ENCODE assay signal across 8 cellular contexts in the genomic region with DNA sequence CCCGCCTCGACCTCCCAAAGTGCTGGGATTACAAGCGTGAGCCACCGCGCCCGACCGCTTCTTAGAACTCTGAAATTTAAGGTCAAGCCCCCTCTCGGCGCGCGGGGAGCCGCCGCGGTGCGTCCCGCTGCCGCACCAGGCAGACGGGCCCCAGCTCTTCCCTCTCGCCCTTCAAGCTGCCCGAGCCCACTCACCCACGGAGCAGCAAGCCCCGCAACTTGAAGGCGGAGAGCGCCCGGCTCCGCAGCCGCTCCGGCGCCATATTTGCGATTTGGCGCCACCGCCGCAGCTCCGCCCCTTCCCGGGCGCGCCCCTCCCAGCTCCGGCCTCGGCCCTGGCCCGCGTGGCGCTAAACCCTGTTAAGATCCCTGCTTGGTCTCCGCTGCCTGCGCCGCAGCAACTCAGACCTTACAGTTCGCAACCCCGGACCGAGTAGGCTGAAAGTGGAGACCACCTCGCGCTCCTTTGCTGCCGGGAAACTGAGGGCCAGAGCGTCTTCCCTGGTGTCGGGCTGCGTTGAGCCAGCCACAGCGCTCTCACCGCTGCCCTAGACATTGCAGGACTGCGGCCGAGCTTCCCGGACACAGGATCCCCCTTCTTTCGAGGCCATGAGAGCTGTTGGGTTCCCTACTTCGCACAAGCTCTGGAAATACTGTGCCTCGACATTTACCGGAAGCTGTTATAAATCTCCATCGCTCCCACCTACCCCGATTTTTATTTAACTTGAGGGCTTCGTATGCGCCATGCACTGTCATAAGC. TPM values are rescaled to one million over a fixed set of nuclear protein-coding genes. Genes with fewer than 3 reads are reported as not detected.
DNase-seq lines count a peak whose midpoint lies in the region; ATAC-seq and TF ChIP-seq lines count a peak whose summit lies in the region.

A gene with protein sequence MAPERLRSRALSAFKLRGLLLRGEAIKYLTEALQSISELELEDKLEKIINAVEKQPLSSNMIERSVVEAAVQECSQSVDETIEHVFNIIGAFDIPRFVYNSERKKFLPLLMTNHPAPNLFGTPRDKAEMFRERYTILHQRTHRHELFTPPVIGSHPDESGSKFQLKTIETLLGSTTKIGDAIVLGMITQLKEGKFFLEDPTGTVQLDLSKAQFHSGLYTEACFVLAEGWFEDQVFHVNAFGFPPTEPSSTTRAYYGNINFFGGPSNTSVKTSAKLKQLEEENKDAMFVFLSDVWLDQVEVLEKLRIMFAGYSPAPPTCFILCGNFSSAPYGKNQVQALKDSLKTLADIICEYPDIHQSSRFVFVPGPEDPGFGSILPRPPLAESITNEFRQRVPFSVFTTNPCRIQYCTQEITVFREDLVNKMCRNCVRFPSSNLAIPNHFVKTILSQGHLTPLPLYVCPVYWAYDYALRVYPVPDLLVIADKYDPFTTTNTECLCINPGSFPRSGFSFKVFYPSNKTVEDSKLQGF (minus strand): TSS at position 273 of the 759 bp plus-strand sequence. CDS start 11 bp downstream, at position 262.

- H3K9ac ChIP-seq in DND-41 (ENCODE audit: low read depth, low read length), result peak within 1 kb of the TSS; percentile 72
- H3K9ac ChIP-seq in neural cell (ENCODE audit: low read length), result peak within 1 kb of the TSS; percentile 64

- H3K27ac Mint-ChIP-seq in stimulated activated naive CD8-positive, alpha-beta T cell treated with anti-CD3 and anti-CD28 coated beads, Interleukin-15, amount 100 ng/mL, for 72 hours, result peak within 1 kb of the TSS; percentile 89 to 94

- H3K27ac ChIP-seq in DND-41 (ENCODE audit: low read length) (peak within 1 kb of the TSS; percentile 87), RWPE1 (peak within 1 kb of the TSS; percentile 79), neural cell (ENCODE audit: low read length) (peak within 1 kb of the TSS; percentile 46)

- H3K36me3 ChIP-seq in DND-41 (ENCODE audit: insufficient read depth, low read length) (peaks cover 8% of the 10 kb centered on the region), neural cell (ENCODE audit: insufficient read depth, low read length) (no peaks in the 10 kb centered on the region)

- peaks cover 4% of the 10 kb centered on the region for H3F3A ChIP-seq in neural cell (ENCODE audit: insufficient read depth, low read length, poor library complexity, severe bottlenecking)

- H2AFZ ChIP-seq in DND-41 (ENCODE audit: low read depth, low read length) (peak within 1 kb of the TSS; percentile 95), neural cell (ENCODE audit: low read depth, low read length) (peak within 1 kb of the TSS; percentile 59)

- H3K4me1 ChIP-seq in DND-41 (ENCODE audit: insufficient read depth, low read length), result peaks cover 50% of the 10 kb centered on the region

- H3K27me3 Mint-ChIP-seq in stimulated activated naive CD8-positive, alpha-beta T cell treated with anti-CD3 and anti-CD28 coated beads, Interleukin-15, amount 100 ng/mL, for 72 hours, result no peaks in the 10 kb centered on the region

- H3K4me2 ChIP-seq in DND-41 (ENCODE audit: insufficient read depth, low read length) (peak within 1 kb of the TSS; percentile 83), neural cell (ENCODE audit: low read length) (peak within 1 kb of the TSS; percentile 45)

- POLR2A ChIA-PET in RWPE1 (lab: Yijun Ruan, JAX; ENCODE audit: low non-redundant PET), result interaction anchor here (0.5 to 2.2 kb wide), 2 partner anchors 55 to 80 kb away, joined by 5 to 12 read pairs; a partner anchor contains a TSS

- no peaks in the 10 kb centered on the region for H4K20me1 ChIP-seq in DND-41 (ENCODE audit: insufficient read depth, low read length)
- no peaks in the 10 kb centered on the region for H4K20me1 ChIP-seq in neural cell (ENCODE audit: insufficient read depth)

- no peaks in the 10 kb centered on the region for H3K9me2 ChIP-seq in neural cell (ENCODE audit: insufficient read depth, low read length)

- H3K4me3 ChIP-seq in DND-41 (ENCODE audit: low read depth in 1 of 2, low read length in 2 of 2) (peak within 1 kb of the TSS; percentile 37 to 79; a peak in 3 of 4 replicates), fibroblast of villous mesenchyme (ENCODE audit: low read depth, low read length) (peak within 1 kb of the TSS; percentile 80), neural cell (ENCODE audit: low read length) (peak within 1 kb of the TSS; percentile 78)

- H3K79me2 ChIP-seq in DND-41 (ENCODE audit: insufficient read depth, low read length) (peaks cover 51% of the 10 kb centered on the region), neural cell (replicated peaks; ENCODE audit: insufficient read depth, low read length) (no peaks in the 10 kb centered on the region)

- H3K9me3 ChIP-seq in DND-41 (ENCODE audit: insufficient read depth, low read length, severe bottlenecking) (no peaks in the 10 kb centered on the region), neural cell (ENCODE audit: low read length) (no peaks in the 10 kb centered on the region)

- no peaks in the 10 kb centered on the region for H3K9me3 Mint-ChIP-seq in stimulated activated naive CD8-positive, alpha-beta T cell treated with anti-CD3 and anti-CD28 coated beads, Interleukin-15, amount 100 ng/mL, for 72 hours

- peak; percentile 35 for TF ChIP-seq RAD21 in neural cell (conservative IDR thresholded peaks at IDR 0.05)

- CTCF ChIA-PET in RWPE1 (lab: Yijun Ruan, JAX), result interaction anchor here (0.5 kb wide), 1 partner anchor 130 kb away, joined by 5 read pairs; no protein-coding TSS in a partner anchor

- TF ChIP-seq CTCF in DND-41 (IDR thresholded peaks at IDR 0.05; ENCODE audit: borderline replicate concordance, extremely low read depth, low read length, poor library complexity, severe bottlenecking) (no peak), RWPE1 (conservative IDR thresholded peaks at IDR 0.05; ENCODE audit: low read depth) (no peak), fibroblast of villous mesenchyme (IDR thresholded peaks at IDR 0.05; ENCODE audit: insufficient read depth, low read depth, low read length) (no peak), neural cell (IDR thresholded peaks at IDR 0.05; ENCODE audit: poor library complexity, severe bottlenecking) (peak; percentile 52)

- TF ChIP-seq EP300 in neural cell (conservative IDR thresholded peaks at IDR 0.05; ENCODE audit: poor library complexity, severe bottlenecking), result no peak

- H3K27me3 ChIP-seq in DND-41 (ENCODE audit: insufficient read depth, low read length, poor library complexity) (no peaks in the 10 kb centered on the region), neural cell (ENCODE audit: insufficient read depth, low read depth, low read length) (no peaks in the 10 kb centered on the region)

- DNase-seq in DND-41 (peak; percentile 83), KG1 (lab: John Stamatoyannopoulos, UW) (peak; percentile 67), RWPE1 (ENCODE audit: low spot score) (peak; percentile 62), fibroblast of villous mesenchyme (ENCODE audit: low read depth) (peak; percentile 66)
- peak; percentile 70 for DNase-seq in activated effector memory CD4-positive, alpha-beta T cell treated with Interleukin-2 at 50 U/mL for 16 hours
- DNase-seq in stimulated activated naive CD8-positive, alpha-beta T cell treated with anti-CD3 and anti-CD28 coated beads, Interleukin-15, amount 100 ng/mL, for 72 hours, result peak; percentile 82

- peak within 1 kb of the TSS; percentile 85 to 93 for H3K4me3 Mint-ChIP-seq in stimulated activated naive CD8-positive, alpha-beta T cell treated with anti-CD3 and anti-CD28 coated beads, Interleukin-15, amount 100 ng/mL, for 72 hours

- H3K4me1 Mint-ChIP-seq in stimulated activated naive CD8-positive, alpha-beta T cell treated with anti-CD3 and anti-CD28 coated beads, Interleukin-15, amount 100 ng/mL, for 72 hours, result peaks cover 51% of the 10 kb centered on the region

- ATAC-seq in DND-41 (ENCODE audit: insufficient read depth, low read depth) (peak; percentile 84), GM21717 (IDR thresholded peaks at IDR 0.05; ENCODE audit: unreplicated experiment) (peak; percentile 89)
- peak; percentile 93 for ATAC-seq in stimulated activated naive CD8-positive, alpha-beta T cell treated with anti-CD3 and anti-CD28 coated beads, Interleukin-15, amount 100 ng/mL, for 72 hours

TF ChIP-seq in neural cell, 6 proteins besides CTCF, POLR2A, EP300 and RAD21:
- TF ChIP-seq EZH2 (IDR thresholded peaks at IDR 0.05; ENCODE audit: borderline replicate concordance, insufficient read depth, low read length, poor library complexity, severe bottlenecking), result no peak
- TF ChIP-seq POLR2AphosphoS5 (IDR thresholded peaks at IDR 0.05), result peak; percentile 9
- peak; percentile 54 for TF ChIP-seq MXI1 (conservative IDR thresholded peaks at IDR 0.05; ENCODE audit: poor library complexity, severe bottlenecking)
- TF ChIP-seq, protein P1, sequence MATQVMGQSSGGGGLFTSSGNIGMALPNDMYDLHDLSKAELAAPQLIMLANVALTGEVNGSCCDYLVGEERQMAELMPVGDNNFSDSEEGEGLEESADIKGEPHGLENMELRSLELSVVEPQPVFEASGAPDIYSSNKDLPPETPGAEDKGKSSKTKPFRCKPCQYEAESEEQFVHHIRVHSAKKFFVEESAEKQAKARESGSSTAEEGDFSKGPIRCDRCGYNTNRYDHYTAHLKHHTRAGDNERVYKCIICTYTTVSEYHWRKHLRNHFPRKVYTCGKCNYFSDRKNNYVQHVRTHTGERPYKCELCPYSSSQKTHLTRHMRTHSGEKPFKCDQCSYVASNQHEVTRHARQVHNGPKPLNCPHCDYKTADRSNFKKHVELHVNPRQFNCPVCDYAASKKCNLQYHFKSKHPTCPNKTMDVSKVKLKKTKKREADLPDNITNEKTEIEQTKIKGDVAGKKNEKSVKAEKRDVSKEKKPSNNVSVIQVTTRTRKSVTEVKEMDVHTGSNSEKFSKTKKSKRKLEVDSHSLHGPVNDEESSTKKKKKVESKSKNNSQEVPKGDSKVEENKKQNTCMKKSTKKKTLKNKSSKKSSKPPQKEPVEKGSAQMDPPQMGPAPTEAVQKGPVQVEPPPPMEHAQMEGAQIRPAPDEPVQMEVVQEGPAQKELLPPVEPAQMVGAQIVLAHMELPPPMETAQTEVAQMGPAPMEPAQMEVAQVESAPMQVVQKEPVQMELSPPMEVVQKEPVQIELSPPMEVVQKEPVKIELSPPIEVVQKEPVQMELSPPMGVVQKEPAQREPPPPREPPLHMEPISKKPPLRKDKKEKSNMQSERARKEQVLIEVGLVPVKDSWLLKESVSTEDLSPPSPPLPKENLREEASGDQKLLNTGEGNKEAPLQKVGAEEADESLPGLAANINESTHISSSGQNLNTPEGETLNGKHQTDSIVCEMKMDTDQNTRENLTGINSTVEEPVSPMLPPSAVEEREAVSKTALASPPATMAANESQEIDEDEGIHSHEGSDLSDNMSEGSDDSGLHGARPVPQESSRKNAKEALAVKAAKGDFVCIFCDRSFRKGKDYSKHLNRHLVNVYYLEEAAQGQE (IDR thresholded peaks at IDR 0.05; ENCODE audit: borderline replicate concordance), result peak; percentile 20
- no peak for TF ChIP-seq SMC3 (conservative IDR thresholded peaks at IDR 0.05; ENCODE audit: poor library complexity)
- no peak for TF ChIP-seq TAF1 (IDR thresholded peaks at IDR 0.05; ENCODE audit: low read depth)

RNA-seq across cellular contexts. Expression of the gene that starts here (rescaled TPM):
- 14.2 and 17.3 TPM in 2 replicates for total RNA-seq in fibroblast of villous mesenchyme
- polyA plus RNA-seq in neural cell, result 2.8 and 7.9 TPM in 2 replicates
- polyA minus RNA-seq in neural cell, result 5.8 and 7.9 TPM in 2 replicates

Comparison
In these comparisons a context has a peak if more than half of its experiments do, and no peak if none do; other contexts are left out.
1. Peak in every context shown above with its lines: DNase-seq, ATAC-seq, H3K4me3 ChIP-seq and H3K27ac ChIP-seq.